In genomic region chr4:374298-375160, GRCh38 we compare ENCODE assay signal across 13 cellular contexts. TPM values are rescaled to one million over a fixed set of nuclear protein-coding genes. Genes with fewer than 3 reads are reported as not detected.
A peak's percentile ranks its signal among the peaks of the same experiment; 100 is the strongest.
DNase-seq lines count a peak whose midpoint lies in the region; ATAC-seq and TF ChIP-seq lines count a peak whose summit lies in the region.
"Had no signal": no experiment of that assay in that cellular context is flagged by ENCODE, and none has a peak within 500 bp of the region (broad histone marks: within the 10 kb centered on the region; RNA-seq: fewer than 3 reads in every experiment).

No MANE protein-coding gene starts in this region.

- H3K27ac Mint-ChIP-seq in activated CD4-positive, alpha-beta T cell treated with anti-CD3 and anti-CD28 coated beads, Interleukin-2, amount 10 ng/mL, durations not matched to agents 24 days and 14 days: no peak overlapping the region

- DNase-seq in GM23248 (no peak), adipocyte (ENCODE audit: low read depth) (no peak), mesendoderm (no peak), thoracic aorta (ENCODE audit: low spot score) (no peak), dorsolateral prefrontal cortex (no peak)
- DNase-seq in activated CD4-positive, alpha-beta T cell treated with anti-CD3 and anti-CD28 coated beads, Interleukin-2, amount 10 ng/mL, durations not matched to agents 24 days and 14 days: no peak
- DNase-seq: BE2C, Karpas-422, NCI-H1417, NCI-H2029, NCI-H524, PC-3 had no signal

- H2AK5ac ChIP-seq in mesendoderm (ENCODE audit: low read length): no peak overlapping the region

- no peak overlapping the region for H2BK120ac ChIP-seq in mesendoderm (ENCODE audit: low read depth, low read length)

- WGBS in GM23248 (ENCODE audit: low coverage in 1 of 2, low lambda C conversion rate in 2 of 2, missing lambda C conversion rate in 2 of 2), 2 experiments: 96 to 97% methylated on average over 6 of the region's 6 CpGs
- WGBS in mesendoderm (ENCODE audit: extremely low coverage, insufficient coverage, low lambda C conversion rate): no CpG with 5 or more reads among the region's 6 CpGs

- H4K20me1 ChIP-seq in GM23248 (ENCODE audit: insufficient read depth): no peaks in the 10 kb centered on the region

- H3K4me3 ChIP-seq in GM23248 (peak overlapping the region; percentile 10; the same call in 1 of the 2 replicates), adipocyte (ENCODE audit: low read length) (peak overlapping the region; percentile 76), mesendoderm (ENCODE audit: low read length) (peak overlapping the region; percentile 8), thoracic aorta (peak overlapping the region; percentile 18), dorsolateral prefrontal cortex (no peak overlapping the region)

- H3K4me1 ChIP-seq in GM23248 (ENCODE audit: insufficient read depth): no peaks in the 10 kb centered on the region
- H3K4me1 ChIP-seq in adipocyte (ENCODE audit: control insufficient read depth, insufficient read depth, low read length): no peaks in the 10 kb centered on the region
- no peaks in the 10 kb centered on the region for H3K4me1 ChIP-seq in mesendoderm (ENCODE audit: control insufficient read depth, low read depth, low read length)
- no peaks in the 10 kb centered on the region for H3K4me1 ChIP-seq in thoracic aorta (ENCODE audit: control insufficient read depth in 1 of 2, low read depth in 2 of 2)
- H3K4me1 ChIP-seq: BE2C had no signal

- H3K9me3 Mint-ChIP-seq in activated CD4-positive, alpha-beta T cell treated with anti-CD3 and anti-CD28 coated beads, Interleukin-2, amount 10 ng/mL, durations not matched to agents 24 days and 14 days: peaks cover 23% of the 10 kb centered on the region

- no peaks in the 10 kb centered on the region for H3K27me3 Mint-ChIP-seq in activated CD4-positive, alpha-beta T cell treated with anti-CD3 and anti-CD28 coated beads, Interleukin-2, amount 10 ng/mL, durations not matched to agents 24 days and 14 days

- no peak overlapping the region for H3K18ac ChIP-seq in mesendoderm (ENCODE audit: low read length)

- H3K9ac ChIP-seq in GM23248: no peak overlapping the region
- H3K9ac ChIP-seq in adipocyte (ENCODE audit: low read length): no peak overlapping the region
- H3K9ac ChIP-seq in mesendoderm (ENCODE audit: low read length): no peak overlapping the region

- H3K4me2 ChIP-seq in GM23248 (ENCODE audit: unreplicated experiment) (no peak overlapping the region), mesendoderm (ENCODE audit: low read length) (no peak overlapping the region)

- no peaks in the 10 kb centered on the region for H3K79me1 ChIP-seq in mesendoderm (ENCODE audit: low read length)

- H4K5ac ChIP-seq in mesendoderm (ENCODE audit: low read length): no peak overlapping the region

- no peak overlapping the region for H2BK5ac ChIP-seq in mesendoderm (ENCODE audit: low read length)

- no peaks in the 10 kb centered on the region for H3K4me1 Mint-ChIP-seq in activated CD4-positive, alpha-beta T cell treated with anti-CD3 and anti-CD28 coated beads, Interleukin-2, amount 10 ng/mL, durations not matched to agents 24 days and 14 days

- in situ Hi-C loops in GM23248 (cut with MboI): no loop called here

- ATAC-seq in thoracic aorta (ENCODE audit: insufficient number of reproducible peaks, low FRiP score, low read depth) (no peak), HG03378 (IDR thresholded peaks at IDR 0.05; ENCODE audit: unreplicated experiment) (no peak)
- ATAC-seq: PC-3 had no signal

- H3K27me3 ChIP-seq in GM23248 (replicated peaks; ENCODE audit: insufficient read depth): no peaks in the 10 kb centered on the region
- H3K27me3 ChIP-seq in adipocyte (replicated peaks; ENCODE audit: control insufficient read depth, insufficient read depth, low read length): no peaks in the 10 kb centered on the region
- H3K27me3 ChIP-seq in mesendoderm (ENCODE audit: insufficient read depth, low read length, poor library complexity): no peaks in the 10 kb centered on the region
- H3K27me3 ChIP-seq in thoracic aorta (replicated peaks; ENCODE audit: insufficient read depth): no peaks in the 10 kb centered on the region
- H3K27me3 ChIP-seq in dorsolateral prefrontal cortex: no peaks in the 10 kb centered on the region
- H3K27me3 ChIP-seq: BE2C had no signal

- H2AFZ ChIP-seq in GM23248: no peak overlapping the region

- H3K23ac ChIP-seq in mesendoderm (ENCODE audit: low read length): no peak overlapping the region

- no peak overlapping the region for H3K27ac ChIP-seq in GM23248
- H3K27ac ChIP-seq in mesendoderm (ENCODE audit: low read depth, low read length): no peak overlapping the region
- H3K27ac ChIP-seq in thoracic aorta: no peak overlapping the region
- no peak overlapping the region for H3K27ac ChIP-seq in dorsolateral prefrontal cortex

- intact Hi-C loops in activated CD4-positive, alpha-beta T cell treated with anti-CD3 and anti-CD28 coated beads, Interleukin-2, amount 10 ng/mL, durations not matched to agents 24 days and 14 days (cut with micrococcal nuclease): loop anchor here (10.0 kb wide), 1 partner anchor 100 kb away; no protein-coding TSS in a partner anchor
- intact Hi-C loops in dorsolateral prefrontal cortex (cut with DNase I): no loop called here

- no peak for TF ChIP-seq CTCF in thoracic aorta (IDR thresholded peaks at IDR 0.05)
- TF ChIP-seq CTCF in dorsolateral prefrontal cortex (IDR thresholded peaks at IDR 0.05 in 54 of 56, conservative IDR thresholded peaks at IDR 0.05 in 2 of 56; ENCODE audit: low read depth in 1 of 56, partially characterized antibody in 56 of 56): no peak

- no peak overlapping the region for H3K56ac ChIP-seq in mesendoderm (ENCODE audit: low read length)

- H2BK15ac ChIP-seq in mesendoderm (replicated peaks; ENCODE audit: low read depth): no peak overlapping the region

- H3K4ac ChIP-seq in mesendoderm (ENCODE audit: low read depth, low read length): no peak overlapping the region

- H3K79me2 ChIP-seq in GM23248 (ENCODE audit: insufficient read depth) (0 out of 2 replicates have a peak, but pooled peaks cover 7% of the 10 kb centered on the region), mesendoderm (ENCODE audit: control insufficient read depth, insufficient read depth, low read length) (no peaks in the 10 kb centered on the region)

- no peaks in the 10 kb centered on the region for H3K9me2 ChIP-seq in GM23248 (ENCODE audit: insufficient read depth)

- peaks cover 60% of the 10 kb centered on the region for H3K36me3 Mint-ChIP-seq in activated CD4-positive, alpha-beta T cell treated with anti-CD3 and anti-CD28 coated beads, Interleukin-2, amount 10 ng/mL, durations not matched to agents 24 days and 14 days (ENCODE audit: low read depth)

- H4K8ac ChIP-seq in mesendoderm (ENCODE audit: low read depth, low read length): no peak overlapping the region

- peaks cover 22% of the 10 kb centered on the region for H3F3A ChIP-seq in GM23248 (ENCODE audit: insufficient read depth)

- H3K9me3 ChIP-seq in GM23248 (ENCODE audit: low read depth): peaks cover 39% of the 10 kb centered on the region
- peaks cover 98% of the 10 kb centered on the region for H3K9me3 ChIP-seq in adipocyte (ENCODE audit: control insufficient read depth, low read length)
- H3K9me3 ChIP-seq in thoracic aorta: peaks cover 96% of the 10 kb centered on the region

- peaks cover 81% of the 10 kb centered on the region for H3K36me3 ChIP-seq in GM23248 (ENCODE audit: low read depth)
- H3K36me3 ChIP-seq in adipocyte (ENCODE audit: control insufficient read depth, insufficient read depth, low read length, severe bottlenecking): peaks cover 77% of the 10 kb centered on the region
- peaks cover 6% of the 10 kb centered on the region for H3K36me3 ChIP-seq in mesendoderm (ENCODE audit: control insufficient read depth, insufficient read depth, low read length)
- H3K36me3 ChIP-seq in thoracic aorta: peaks cover 32% of the 10 kb centered on the region

- no peak overlapping the region for H3K4me3 Mint-ChIP-seq in activated CD4-positive, alpha-beta T cell treated with anti-CD3 and anti-CD28 coated beads, Interleukin-2, amount 10 ng/mL, durations not matched to agents 24 days and 14 days

RNA-seq across cellular contexts. Expression of gene ZNF141, which starts 36.9 kb away (rescaled TPM):
- 6.7 and 7.6 TPM in 2 replicates for total RNA-seq in GM23248 (2014; rRNA removed; shearing (Covaris generic))
- 2.1 and 3.3 TPM in 2 replicates for polyA plus RNA-seq in GM23248 (2016; fragmentation: Nextera tagmentation; extraction: Ambion mirVana)
- 12.6 TPM for polyA plus RNA-seq in mesendoderm (2013, experiment 1 of 2)
- 12.7 TPM for polyA plus RNA-seq in mesendoderm (2013, experiment 2 of 2)
- total RNA-seq in thoracic aorta: 10 to 100 TPM; 18.5 to 25.4 TPM
- 25.4 and 27.0 TPM in 2 replicates for total RNA-seq in activated CD4-positive, alpha-beta T cell treated with anti-CD3 and anti-CD28 coated beads, Interleukin-2, amount 10 ng/mL, durations not matched to agents 24 days and 14 days
- 10 to 100 TPM; 18.8 to 43.1 (median 31.5) TPM for total RNA-seq in dorsolateral prefrontal cortex

Comparison
In these comparisons a context has a peak if more than half of its experiments do, and no peak if none do; other contexts are left out.
1. H3K4me3 ChIP-seq: peak in GM23248 (single experiment), adipocyte (single experiment), mesendoderm (single experiment) and thoracic aorta (single experiment); none in dorsolateral prefrontal cortex (0 of 59).